12 cellular contexts compared by ENCODE assay signal in genomic region chr1:111214086-111214801, GRCh38. TPM values are rescaled to one million over a fixed set of nuclear protein-coding genes. Genes with fewer than 3 reads are reported as not detected.
DNase-seq lines count a peak whose midpoint lies in the region; ATAC-seq, FAIRE-seq and TF ChIP-seq lines count a peak whose summit lies in the region.
"Had no signal": no experiment of that assay in that cellular context is flagged by ENCODE, and none has a peak within 500 bp of the region (broad histone marks: within the 10 kb centered on the region; RNA-seq: fewer than 3 reads in every experiment).

No MANE protein-coding gene starts in this region.

- ATAC-seq in T-helper 17 cell (no peak), GM19035 (IDR thresholded peaks at IDR 0.05; ENCODE audit: unreplicated experiment) (no peak)
- ATAC-seq: Panc1, psoas muscle had no signal

- H3K4me3 ChIP-seq in HEK293 (ENCODE audit: low read depth, low read length): no peak overlapping the region
- H3K4me3 ChIP-seq: GM23248, psoas muscle had no signal

- DNase-seq in ELF-1 (ENCODE audit: low read depth, low spot score): peak; percentile 75
- no peak for DNase-seq in T-helper 17 cell
- peak in 1 of 3 donors; percentile 38 for DNase-seq in immature natural killer cell
- no peak for DNase-seq in Calu3
- DNase-seq in HTR-8/SVneo (ENCODE audit: insufficient read length, low spot score): no peak
- no peak for DNase-seq in NCI-H1092 treated with DMSO at 0.1 percent for 48 hours (lab: John Stamatoyannopoulos, UW)
- DNase-seq: cortex of kidney, GM23248, psoas muscle had no signal

- FAIRE-seq in HTR-8/SVneo (lab: Jason Lieb, UNC): no peak

- H3K4me1 Mint-ChIP-seq in T-helper 17 cell (peaks cover 62% of the 10 kb centered on the region), immature natural killer cell (peaks cover 70 to 77% of the 10 kb centered on the region in 2 donors), Calu3 (ENCODE audit: low read depth, unreplicated experiment) (no peaks in the 10 kb centered on the region)

- H3K36me3 Mint-ChIP-seq in T-helper 17 cell (ENCODE audit: low read depth) (no peaks in the 10 kb centered on the region), immature natural killer cell (peaks cover 0 to 4% (median 0%) of the 10 kb centered on the region in 3 donors), Calu3 (ENCODE audit: insufficient read depth, unreplicated experiment) (no peaks in the 10 kb centered on the region)

- intact Hi-C loops in Calu3 (cut with micrococcal nuclease; ENCODE audit: unreplicated experiment): no loop called here

- H3K9me3 ChIP-seq in HEK293 (ENCODE audit: control insufficient read depth, insufficient read depth, low read depth, low read length): no peaks in the 10 kb centered on the region
- no peaks in the 10 kb centered on the region for H3K9me3 ChIP-seq in T-helper 17 cell (ENCODE audit: control insufficient read depth, low read length, poor library complexity, severe bottlenecking)
- H3K9me3 ChIP-seq: psoas muscle had no signal

- H3K27ac ChIP-seq in HEK293 (ENCODE audit: extremely low read depth, low read depth, low read length): no peak overlapping the region; the same call in 1 of the 2 replicates
- H3K27ac ChIP-seq: GM23248, psoas muscle had no signal

- no peaks in the 10 kb centered on the region for H3K36me3 ChIP-seq in HEK293 (ENCODE audit: control insufficient read depth in 2 of 2, insufficient read depth in 1 of 2, low read length in 2 of 2)

- H3K27ac Mint-ChIP-seq in T-helper 17 cell: peak overlapping the region; percentile 89
- peak overlapping the region; percentile 97 to 99 (median 98) for H3K27ac Mint-ChIP-seq in immature natural killer cell
- H3K27ac Mint-ChIP-seq in Calu3 (ENCODE audit: unreplicated experiment): no peak overlapping the region

- CTCF ChIA-PET in HEK293 (lab: Yijun Ruan, JAX): interaction anchor here (0.9 to 1.0 kb wide), 2 partner anchors 9 to 184 kb away, joined by 3 to 4 read pairs; no protein-coding TSS in a partner anchor
- CTCF ChIA-PET in Calu3 (lab: Charles Lee): interaction anchor here (0.7 kb wide), 1 partner anchor 14 kb away, joined by 4 read pairs; no protein-coding TSS in a partner anchor

- H3K9me3 Mint-ChIP-seq in immature natural killer cell (peaks cover 0 to 6% (median 0%) of the 10 kb centered on the region in 6 donors), Calu3 (ENCODE audit: low read depth, unreplicated experiment) (no peaks in the 10 kb centered on the region)

- H3K27me3 Mint-ChIP-seq in T-helper 17 cell: no peaks in the 10 kb centered on the region
- H3K27me3 Mint-ChIP-seq in immature natural killer cell (ENCODE audit: low read depth in 3 of 3): peaks cover 10 to 18% (median 16%) of the 10 kb centered on the region in 3 donors
- no peaks in the 10 kb centered on the region for H3K27me3 Mint-ChIP-seq in Calu3 (ENCODE audit: unreplicated experiment)

- H3K4me3 Mint-ChIP-seq in T-helper 17 cell (peak overlapping the region; percentile 70), immature natural killer cell (peak overlapping the region; percentile 59 to 84 (median 69)), Calu3 (ENCODE audit: low read depth, unreplicated experiment) (no peak overlapping the region)

- H3K4me1 ChIP-seq in HEK293 (ENCODE audit: control insufficient read depth, insufficient read depth, low read length): no peaks in the 10 kb centered on the region
- H3K4me1 ChIP-seq: psoas muscle had no signal

- TF ChIP-seq CTCF in HEK293 (tag by site-specific recombination; IDR thresholded peaks at IDR 0.05) (no peak), Calu3 (IDR thresholded peaks at IDR 0.05; ENCODE audit: unreplicated experiment) (no peak)

- POLR2A ChIA-PET in HEK293 (lab: Yijun Ruan, JAX): interaction anchor here (0.7 kb wide), 1 partner anchor 69 kb away, joined by 3 read pairs; no protein-coding TSS in a partner anchor

- no TSS peak for BruUV-seq in Calu3 (replicated peaks; lab: Mats Ljungman, UMichigan)

TF ChIP-seq in HEK293, 187 proteins besides CTCF, POLR2A, EP300 and RAD21:
- TF ChIP-seq ZBTB20 (tag by site-specific recombination; IDR thresholded peaks at IDR 0.05): no peak
- TF ChIP-seq SETDB1 (IDR thresholded peaks at IDR 0.05; ENCODE audit: insufficient read length, low read length): peak; percentile 39
- TF ChIP-seq ZNF571 (tag by site-specific recombination; IDR thresholded peaks at IDR 0.05): no peak
- TF ChIP-seq HOXD13 (CRISPR knock-in tag; IDR thresholded peaks at IDR 0.05; ENCODE audit: borderline replicate concordance): no peak

RNA-seq across cellular contexts. Expression of gene CHI3L2, which starts 13.3 kb away (rescaled TPM):
- total RNA-seq in T-helper 17 cell (1 to 10 TPM; 8.1 to 9.1 TPM), Calu3 (2022) (0.52 TPM in 1 of 2 replicates, not detected in the other)
- polyA plus RNA-seq in immature natural killer cell: 10 to 100 TPM; 36.2 to 57.1 (median 42.8) TPM
- total RNA-seq: GM23248 had no signal

RNA-seq across cellular contexts. Expression of gene DENND2D, which starts 13.8 kb away (rescaled TPM):
- 100 to 1,000 TPM in 1 of 2 donors, 10 to 100 TPM in 1; 62.4 to 126 TPM for total RNA-seq in T-helper 17 cell
- polyA plus RNA-seq in immature natural killer cell: 100 to 1,000 TPM; 145 to 474 (median 264) TPM
- 11.8 and 20.0 TPM in 2 replicates for total RNA-seq in Calu3 (2022)
